In genomic region chr16:22734313-22734869, GRCh38 we compare ENCODE assay signal across 15 cellular contexts.
"Had no signal": no experiment of that assay in that cellular context is flagged by ENCODE, and none has a peak within 500 bp of the region (broad histone marks: within the 10 kb centered on the region; RNA-seq: fewer than 3 reads in every experiment).

No MANE protein-coding gene starts in this region.

- H3K36me3 Mint-ChIP-seq: activated naive CD4-positive, alpha-beta T cell treated with anti-CD3 and anti-CD28 coated beads, Interleukin-2, amount 50 U/mL, for 72 hours; natural killer cell treated with Interleukin-12 subunit alpha and Interleukin-12 subunit beta and Interleukin-15 and Interleukin-18, amount 100 ng/mL, for 72 hours; type B pancreatic cell had no signal

- H3K27ac ChIP-seq: adrenal gland, breast epithelium, coronary artery, skin epidermis had no signal

- H3K4me3 Mint-ChIP-seq: natural killer cell treated with Interleukin-12 subunit alpha and Interleukin-12 subunit beta and Interleukin-15 and Interleukin-18, amount 100 ng/mL, for 72 hours; stimulated activated naive CD8-positive, alpha-beta T cell treated with anti-CD3 and anti-CD28 coated beads, Interleukin-15, Interleukin-2, amounts not matched to agents 100 ng/mL and 50 ng/mL, for 24 hours; type B pancreatic cell had no signal

- H3K9me3 Mint-ChIP-seq: activated naive CD4-positive, alpha-beta T cell treated with anti-CD3 and anti-CD28 coated beads, Interleukin-2, amount 50 U/mL, for 72 hours; natural killer cell treated with Interleukin-12 subunit alpha and Interleukin-12 subunit beta and Interleukin-15 and Interleukin-18, amount 100 ng/mL, for 72 hours; stimulated activated naive CD8-positive, alpha-beta T cell treated with anti-CD3 and anti-CD28 coated beads, Interleukin-15, Interleukin-2, amounts not matched to agents 100 ng/mL and 50 ng/mL, for 24 hours; type B pancreatic cell had no signal

- DNase-seq: activated CD4-positive, alpha-beta T cell treated with anti-CD3 and anti-CD28 coated beads, Interleukin-2, amount 50 U/mL, for 4 hours; activated gamma-delta T cell treated with Interleukin-2 at 50 U/mL for 16 hours; adrenal gland; foreskin melanocyte; hypothalamus; islet precursor cell; stimulated activated CD4-positive, alpha-beta T cell treated with anti-CD3 and anti-CD28 coated beads, Interleukin-2, amount 100 ng/mL, for 48 hours had no signal

- ATAC-seq: activated naive CD4-positive, alpha-beta T cell treated with anti-CD3 and anti-CD28 coated beads, Interleukin-2, amount 50 U/mL, for 72 hours; left lobe of liver; natural killer cell treated with Interleukin-12 subunit alpha and Interleukin-12 subunit beta and Interleukin-15 and Interleukin-18, amount 100 ng/mL, for 72 hours had no signal

- H3K27ac Mint-ChIP-seq: activated naive CD4-positive, alpha-beta T cell treated with anti-CD3 and anti-CD28 coated beads, Interleukin-2, amount 50 U/mL, for 72 hours; natural killer cell treated with Interleukin-12 subunit alpha and Interleukin-12 subunit beta and Interleukin-15 and Interleukin-18, amount 100 ng/mL, for 72 hours; stimulated activated naive CD8-positive, alpha-beta T cell treated with anti-CD3 and anti-CD28 coated beads, Interleukin-15, Interleukin-2, amounts not matched to agents 100 ng/mL and 50 ng/mL, for 24 hours; type B pancreatic cell had no signal
